11 cellular contexts compared by ENCODE assay signal in the genomic region with DNA sequence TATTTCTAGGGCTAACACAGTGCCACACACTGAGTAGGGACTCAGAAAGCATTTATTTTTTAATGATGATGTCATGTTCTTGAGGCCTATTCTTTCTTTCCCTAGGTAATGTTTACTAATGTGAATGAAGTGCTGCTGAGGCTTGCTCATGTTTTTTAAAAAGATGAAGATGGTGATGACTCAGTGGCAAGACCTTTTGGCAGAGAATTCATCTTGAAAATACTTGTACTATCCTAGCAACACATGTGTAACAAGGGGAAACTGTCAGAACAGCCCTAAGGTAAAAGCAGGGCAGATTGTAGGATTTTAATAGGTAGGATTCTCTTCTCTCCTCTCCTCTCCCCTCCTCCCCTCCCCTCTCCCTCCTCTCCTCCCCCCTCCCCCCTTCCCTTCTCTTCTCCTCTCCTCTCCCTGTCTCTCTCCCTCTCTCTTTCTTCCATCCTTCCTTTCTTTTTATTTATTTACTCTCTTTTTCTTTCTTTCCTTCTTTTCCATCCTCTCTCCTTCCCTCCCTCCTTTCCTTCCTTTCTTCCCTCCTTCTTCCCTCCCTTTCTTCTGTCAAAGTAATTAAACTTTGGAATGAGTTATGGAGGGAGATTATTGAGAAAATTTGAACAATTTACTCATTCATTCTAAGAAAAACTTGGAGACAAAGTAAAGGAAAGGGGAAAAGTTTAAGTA.
DNase-seq lines count a peak whose midpoint lies in the region; ATAC-seq lines count a peak whose summit lies in the region.
"Had no signal": no experiment of that assay in that cellular context is flagged by ENCODE, and none has a peak within 500 bp of the region (broad histone marks: within the 10 kb centered on the region; RNA-seq: fewer than 3 reads in every experiment).

No MANE protein-coding gene starts in this region.

- H3K27ac ChIP-seq in epithelial cell of prostate, result peak overlapping the region; percentile 39
- H3K27ac ChIP-seq: cardiac muscle cell had no signal

- intact Hi-C loops in sciatic nerve (cut with DNase I), result no loop called here

- DNase-seq in EL (peak; percentile 59), NCI-H226 (peak; percentile 89), epithelial cell of prostate (ENCODE audit: low read depth, low spot score) (peak; percentile 89), sciatic nerve (ENCODE audit: low spot score) (no peak), NCI-H1417 treated with DMSO at 0.1 percent for 48 hours (lab: John Stamatoyannopoulos, UW) (no peak), pons (ENCODE audit: low spot score) (no peak)
- DNase-seq: mucosa of descending colon, T-cell had no signal

- ATAC-seq in sciatic nerve, result peak; percentile 77
- ATAC-seq in HG03159 (IDR thresholded peaks at IDR 0.05; ENCODE audit: unreplicated experiment), result no peak
- ATAC-seq in HG03175 (IDR thresholded peaks at IDR 0.05; ENCODE audit: unreplicated experiment), result no peak
- ATAC-seq: mucosa of descending colon had no signal

Comparison
In these comparisons a context has a peak if more than half of its experiments do, and no peak if none do; other contexts are left out.
1. DNase-seq: peak in EL (single experiment), NCI-H226 (single experiment) and epithelial cell of prostate (single experiment); none in sciatic nerve (single experiment), NCI-H1417 treated with DMSO at 0.1 percent for 48 hours (single experiment) and pons (single experiment).